In the genomic region with DNA sequence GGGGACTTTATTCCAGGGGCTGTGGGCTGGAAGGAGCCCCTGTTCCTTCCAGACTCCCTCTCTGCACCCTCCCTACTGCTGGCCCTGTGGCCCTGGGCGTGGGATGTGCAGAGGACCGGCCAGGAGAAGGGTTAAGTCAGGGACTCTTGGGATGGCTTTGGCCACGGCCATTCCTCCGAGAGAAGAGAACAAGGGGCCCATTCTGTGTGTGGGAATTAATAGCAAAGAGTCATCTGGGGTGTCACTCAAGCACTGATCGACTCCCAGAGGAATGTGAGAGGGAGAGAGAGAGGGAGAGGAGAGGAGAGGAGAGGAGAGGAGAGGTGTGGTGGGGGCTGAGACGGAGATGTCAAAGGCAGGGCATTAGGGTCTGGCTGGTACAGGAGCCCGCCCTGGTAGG, we compare ENCODE assay signal across 25 cellular contexts. TPM values are rescaled to one million over a fixed set of nuclear protein-coding genes. Genes with fewer than 3 reads are reported as not detected.
DNase-seq lines count a peak whose midpoint lies in the region; ATAC-seq and TF ChIP-seq lines count a peak whose summit lies in the region.
"Had no signal": no experiment of that assay in that cellular context is flagged by ENCODE, and none has a peak within 500 bp of the region (broad histone marks: within the 10 kb centered on the region; RNA-seq: fewer than 3 reads in every experiment).

No MANE protein-coding gene starts in this region.

- H3K4me1 Mint-ChIP-seq in MCF 10A (ENCODE audit: insufficient read depth, unreplicated experiment), result peaks cover 52% of the 10 kb centered on the region

- H3K27ac ChIP-seq in breast epithelium (peak overlapping the region; percentile 92 to 93), dorsolateral prefrontal cortex (peak overlapping the region in 58 of 59 donors; percentile 78 to 100 (median 91)), suprapubic skin (peak overlapping the region; percentile 58), psoas muscle (no peak overlapping the region)
- H3K27ac ChIP-seq: C4-2B, upper lobe of right lung had no signal

- H3K36me3 Mint-ChIP-seq in MCF 10A (ENCODE audit: insufficient read depth, unreplicated experiment), result no peaks in the 10 kb centered on the region

- peak in 1 of 2 donors; percentile 58 for DNase-seq in breast epithelium (ENCODE audit: low spot score in 2 of 2)
- no peak for DNase-seq in MCF 10A (ENCODE audit: unreplicated experiment)
- DNase-seq in dorsolateral prefrontal cortex, result peak in 3 of 10 donors; percentile 63 to 66 (median 66)
- peak; percentile 60 for DNase-seq in myocyte (ENCODE audit: low read depth)
- DNase-seq in suprapubic skin (ENCODE audit: low spot score in 2 of 2), result no peak
- DNase-seq in SHP77 (lab: John Stamatoyannopoulos, UW), result no peak
- DNase-seq in psoas muscle, result no peak
- no peak for DNase-seq in iPS-NIHi7 (ENCODE audit: extremely low spot score)
- DNase-seq: activated CD4-positive, alpha-beta T cell treated with anti-CD3 and anti-CD28 coated beads for 48 hours; activated naive CD4-positive, alpha-beta T cell treated with anti-CD3 and anti-CD28 coated beads for 36 hours; dermis blood vessel endothelial cell; DND-41; esophagus squamous epithelium; GOT3; heart left ventricle; Karpas-422; mucosa of descending colon; NCI-H1105 treated with DMSO at 0.1 percent for 48 hours; NCI-H748 treated with DMSO at 0.1 percent for 48 hours; stimulated activated CD4-positive, alpha-beta T cell treated with anti-CD3 and anti-CD28 coated beads, Interleukin-12 subunit alpha, Interleukin-12 subunit beta, amount 100 ng/mL, for 4 hours; stimulated activated naive CD4-positive, alpha-beta T cell; upper lobe of right lung had no signal

- POLR2A ChIA-PET in MCF 10A (lab: Yijun Ruan, JAX), result interaction anchor here (1.1 to 1.9 kb wide), 2 partner anchors 93 to 112 kb away, joined by 3 to 4 read pairs; a partner anchor contains a TSS

- TF ChIP-seq EP300 in suprapubic skin (IDR thresholded peaks at IDR 0.05), result no peak

- H3K4me3 ChIP-seq in breast epithelium, result peak overlapping the region in 2 of 3 donors; percentile 6 to 44
- H3K4me3 ChIP-seq in dorsolateral prefrontal cortex, result peak overlapping the region in 36 of 59 donors; percentile 0 to 58 (median 28)
- H3K4me3 ChIP-seq in suprapubic skin, result no peak overlapping the region
- no peak overlapping the region for H3K4me3 ChIP-seq in psoas muscle
- H3K4me3 ChIP-seq: esophagus squamous epithelium, heart left ventricle, mucosa of descending colon, upper lobe of right lung had no signal

- no peaks in the 10 kb centered on the region for H3K27me3 Mint-ChIP-seq in MCF 10A (ENCODE audit: insufficient read depth, unreplicated experiment)

- no peak for TF ChIP-seq CTCF in breast epithelium (IDR thresholded peaks at IDR 0.05)
- no peak for TF ChIP-seq CTCF in MCF 10A (IDR thresholded peaks at IDR 0.05; ENCODE audit: unreplicated experiment)
- no peak for TF ChIP-seq CTCF in dorsolateral prefrontal cortex (IDR thresholded peaks at IDR 0.05 in 54 of 56, conservative IDR thresholded peaks at IDR 0.05 in 2 of 56; ENCODE audit: low read depth in 1 of 56, partially characterized antibody in 56 of 56)
- TF ChIP-seq CTCF in suprapubic skin (IDR thresholded peaks at IDR 0.05), result no peak
- no peak for TF ChIP-seq CTCF in psoas muscle (IDR thresholded peaks at IDR 0.05)

- no peak overlapping the region for H3K27ac Mint-ChIP-seq in MCF 10A (ENCODE audit: low read depth, unreplicated experiment)
- H3K27ac Mint-ChIP-seq: activated naive CD4-positive, alpha-beta T cell treated with anti-CD3 and anti-CD28 coated beads for 36 hours had no signal

- CTCF ChIA-PET in MCF 10A (lab: Yijun Ruan, JAX), result no interaction called here

- 51% methylated on average over 7 of the region's 7 CpGs for WGBS in suprapubic skin
- 53 to 63% (median 57%) methylated on average over 7 of the region's 7 CpGs for WGBS in psoas muscle, 3 donors

- no peak overlapping the region for H3K4me3 Mint-ChIP-seq in MCF 10A (ENCODE audit: unreplicated experiment)
- H3K4me3 Mint-ChIP-seq: activated naive CD4-positive, alpha-beta T cell treated with anti-CD3 and anti-CD28 coated beads for 36 hours had no signal

- H3K9me3 ChIP-seq in breast epithelium, result no peaks in the 10 kb centered on the region
- H3K9me3 ChIP-seq in suprapubic skin, result no peaks in the 10 kb centered on the region
- no peaks in the 10 kb centered on the region for H3K9me3 ChIP-seq in psoas muscle
- H3K9me3 ChIP-seq: esophagus squamous epithelium, heart left ventricle, mucosa of descending colon, upper lobe of right lung had no signal

- ATAC-seq in psoas muscle, result no peak
- ATAC-seq: upper lobe of right lung had no signal

- H3K4me1 ChIP-seq in breast epithelium (peaks cover 5 to 11% of the 10 kb centered on the region in 2 donors), suprapubic skin (peaks cover 51% of the 10 kb centered on the region), psoas muscle (peaks cover 7% of the 10 kb centered on the region)
- H3K4me1 ChIP-seq: upper lobe of right lung had no signal

- TF ChIP-seq POLR2A in breast epithelium (IDR thresholded peaks at IDR 0.05) (no peak), suprapubic skin (IDR thresholded peaks at IDR 0.05) (no peak)

- BruUV-seq in MCF 10A (replicated peaks; lab: Mats Ljungman, UMichigan), result no TSS peak

- H3K27me3 ChIP-seq in breast epithelium (no peaks in the 10 kb centered on the region), dorsolateral prefrontal cortex (no peaks in the 10 kb centered on the region), suprapubic skin (no peaks in the 10 kb centered on the region), psoas muscle (ENCODE audit: insufficient read depth in 3 of 3, low read length in 2 of 3) (no peaks in the 10 kb centered on the region)
- H3K27me3 ChIP-seq: esophagus squamous epithelium, heart left ventricle, upper lobe of right lung had no signal

- no peaks in the 10 kb centered on the region for H3K9me3 Mint-ChIP-seq in MCF 10A (ENCODE audit: unreplicated experiment)
- H3K9me3 Mint-ChIP-seq: activated naive CD4-positive, alpha-beta T cell treated with anti-CD3 and anti-CD28 coated beads for 36 hours had no signal

- H3K36me3 ChIP-seq in breast epithelium, result no peaks in the 10 kb centered on the region
- H3K36me3 ChIP-seq in suprapubic skin, result no peaks in the 10 kb centered on the region
- no peaks in the 10 kb centered on the region for H3K36me3 ChIP-seq in psoas muscle (ENCODE audit: insufficient read depth in 1 of 2, low read depth in 1 of 2)
- H3K36me3 ChIP-seq: esophagus squamous epithelium, heart left ventricle, upper lobe of right lung had no signal

- intact Hi-C loops in breast epithelium (cut with DNase I; ENCODE audit: low total_unique reads), result no loop called here
- intact Hi-C loops in MCF 10A (cut with micrococcal nuclease), result no loop called here
- intact Hi-C loops in dorsolateral prefrontal cortex (cut with DNase I), result no loop called here
- intact Hi-C loops in psoas muscle (cut with DNase I), result no loop called here

RNA-seq across cellular contexts. Expression of a gene that starts 14.2 kb away (rescaled TPM):
- total RNA-seq in breast epithelium (100 to 1,000 TPM in 1 of 3 donors, 10 to 100 TPM in 1, under 1 TPM in 1; 0.16 to 101 (median 24.9) TPM), MCF 10A (2022) (not detected in 2 replicates), dorsolateral prefrontal cortex (100 to 1,000 TPM in 35 of 120 experiments, 10 to 100 TPM in 85; 19.6 to 299 (median 76.3) TPM), myocyte (not detected in 2 replicates), suprapubic skin (10 to 100 TPM; 15.2 to 30.8 (median 20.5) TPM), psoas muscle (under 1 TPM in 2 of 4 donors, not detected in 2; 0.25 to 0.36 TPM)
- 0.09 TPM for polyA plus RNA-seq in myocyte (2012)
- polyA plus RNA-seq in psoas muscle, result under 1 TPM; 0.10 to 0.18 (median 0.18) TPM
- total RNA-seq: activated naive CD4-positive, alpha-beta T cell treated with anti-CD3 and anti-CD28 coated beads for 36 hours; dermis blood vessel endothelial cell; kidney epithelial cell; osteocyte; upper lobe of right lung had no signal

RNA-seq across cellular contexts. Expression of a gene that starts 45.0 kb away (rescaled TPM):
- 10 to 100 TPM; 66.7 to 93.7 (median 82.4) TPM for total RNA-seq in breast epithelium
- total RNA-seq in MCF 10A (2022), result 87.5 and 97.6 TPM in 2 replicates
- total RNA-seq in dorsolateral prefrontal cortex, result 100 to 1,000 TPM in 66 of 120 experiments, 10 to 100 TPM in 54; 64.4 to 251 (median 103) TPM
- total RNA-seq in myocyte, result 40.9 and 43.5 TPM in 2 replicates
- polyA plus RNA-seq in myocyte (2012), result 141 TPM
- total RNA-seq in suprapubic skin, result 10 to 100 TPM; 60.1 to 66.8 (median 64.1) TPM
- total RNA-seq in psoas muscle, result 10 to 100 TPM; 69.2 to 95.9 (median 88.4) TPM
- polyA plus RNA-seq in psoas muscle, result 100 to 1,000 TPM; 215 to 280 (median 238) TPM

RNA-seq across cellular contexts. Expression of a gene that starts 45.1 kb away (rescaled TPM):
- total RNA-seq in breast epithelium (under 1 TPM in 1 of 3 donors, not detected in 2; 0.64 TPM), MCF 10A (2022) (not detected in 2 replicates), dorsolateral prefrontal cortex (1 to 10 TPM in 69 of 120 experiments, under 1 TPM in 46, not detected in 5; 0.25 to 2.9 (median 1.1) TPM), myocyte (0.53 and 0.62 TPM in 2 replicates), suprapubic skin (not detected), psoas muscle (under 1 TPM; 0.17 to 0.43 (median 0.20) TPM)
- polyA plus RNA-seq in myocyte (2012), result 7.4 TPM
- polyA plus RNA-seq in psoas muscle, result 1 to 10 TPM in 1 of 3 donors, under 1 TPM in 2; 0.36 to 1.2 (median 0.72) TPM
- total RNA-seq: activated naive CD4-positive, alpha-beta T cell treated with anti-CD3 and anti-CD28 coated beads for 36 hours; dermis blood vessel endothelial cell; kidney epithelial cell; mucosa of descending colon; osteocyte; upper lobe of right lung had no signal

RNA-seq across cellular contexts. Expression of a gene that starts 58.7 kb away (rescaled TPM):
- total RNA-seq in breast epithelium (10 to 100 TPM; 42.0 to 61.3 (median 49.9) TPM), MCF 10A (2022) (40.2 and 40.6 TPM in 2 replicates), dorsolateral prefrontal cortex (100 to 1,000 TPM in 12 of 120 experiments, 10 to 100 TPM in 108; 45.5 to 186 (median 75.9) TPM), myocyte (6.3 and 8.7 TPM in 2 replicates), suprapubic skin (10 to 100 TPM; 36.7 to 72.0 (median 61.5) TPM), psoas muscle (10 to 100 TPM; 11.9 to 31.5 (median 17.8) TPM)
- polyA plus RNA-seq in myocyte (2012), result 6.0 TPM
- 10 to 100 TPM; 15.2 to 19.6 (median 18.9) TPM for polyA plus RNA-seq in psoas muscle

Comparison
In these comparisons a context has a peak if more than half of its experiments do, and no peak if none do; other contexts are left out.
1. H3K4me3 ChIP-seq: peak in breast epithelium (2 of 3) and dorsolateral prefrontal cortex (36 of 59); none in suprapubic skin (single experiment) and psoas muscle (single experiment).